ENCODE assay signal across 1 cellular context in genomic region chr1:113103048-113103447, GRCh38.
TF ChIP-seq lines count a peak whose summit lies in the region.

No MANE protein-coding gene starts in this region.

TF ChIP-seq in GM23338, 12 proteins besides CTCF, POLR2A, EP300 and RAD21:
- no peak for TF ChIP-seq ZNF462 (CRISPR knock-in tag; IDR thresholded peaks at IDR 0.05)
- TF ChIP-seq ZNF114 (CRISPR knock-in tag; IDR thresholded peaks at IDR 0.05), result no peak
- no peak for TF ChIP-seq STAT1 (IDR thresholded peaks at IDR 0.05; ENCODE audit: unreplicated experiment)
